ENCODE assay signal across 11 cellular contexts in the genomic region with DNA sequence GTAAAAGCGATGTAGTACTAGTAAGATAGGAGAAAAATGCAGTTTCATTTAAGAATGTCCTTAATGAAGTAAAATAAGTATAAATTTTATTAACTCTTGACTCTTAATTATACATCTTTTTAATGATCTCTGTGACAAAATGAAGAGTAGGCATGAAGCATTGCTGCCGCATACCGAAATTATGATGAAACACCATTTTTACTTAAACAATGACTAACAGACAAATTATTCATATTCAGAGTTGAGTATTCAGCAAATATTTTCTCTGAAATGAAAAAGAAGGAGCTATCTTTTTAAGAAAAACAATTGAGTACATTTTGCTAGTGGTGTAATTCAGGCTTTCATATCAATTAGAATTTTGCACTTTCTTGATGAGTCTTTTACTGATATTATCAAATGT.
"Had no signal": no experiment of that assay in that cellular context is flagged by ENCODE, and none has a peak within 500 bp of the region (broad histone marks: within the 10 kb centered on the region; RNA-seq: fewer than 3 reads in every experiment).

No MANE protein-coding gene starts in this region.

- H3K4me3 ChIP-seq: prostate gland, right lobe of liver had no signal

- DNase-seq: activated B cell treated with CpG ODN at 0.5 μM for 24 hours; activated CD8-positive, alpha-beta memory T cell treated with anti-CD3 and anti-CD28 coated beads, Interleukin-2, amount 10 ng/mL, durations not matched to agents 7 days and 5 days; activated effector memory CD4-positive, alpha-beta T cell treated with Interleukin-2 at 50 U/mL for 16 hours; activated T-cell treated with anti-CD3 and anti-CD28 coated beads, Interleukin-2, amount 50 U/mL, for 24 hours; head of caudate nucleus; naive B cell; right lobe of liver; stimulated activated CD4-positive, alpha-beta T cell treated with anti-CD3 and anti-CD28 coated beads, Interleukin-2, amount 100 ng/mL, for 24 hours; stimulated activated naive CD4-positive, alpha-beta T cell; T-helper 17 cell had no signal

- ATAC-seq: activated CD8-positive, alpha-beta memory T cell treated with anti-CD3 and anti-CD28 coated beads, Interleukin-2, amount 10 ng/mL, durations not matched to agents 7 days and 5 days; right lobe of liver; T-helper 17 cell had no signal

- H3K27ac ChIP-seq: prostate gland, right lobe of liver had no signal

- H3K36me3 ChIP-seq: prostate gland, right lobe of liver had no signal

- H3K27me3 ChIP-seq: right lobe of liver had no signal
